In genomic region chr14:89289477-89289876, GRCh38 we compare ENCODE assay signal across 19 cellular contexts.
A peak's percentile ranks its signal among the peaks of the same experiment; 100 is the strongest.
DNase-seq lines count a peak whose midpoint lies in the region; ATAC-seq and TF ChIP-seq lines count a peak whose summit lies in the region.
"Had no signal": no experiment of that assay in that cellular context is flagged by ENCODE, and none has a peak within 500 bp of the region (broad histone marks: within the 10 kb centered on the region; RNA-seq: fewer than 3 reads in every experiment).

No MANE protein-coding gene starts in this region.

- in situ Hi-C loops in G401 (cut with HindIII; ENCODE audit: low sequenced_read_pairs), result no loop called here

- ATAC-seq in WTC11 (no peak), GM18511 (IDR thresholded peaks at IDR 0.05; ENCODE audit: unreplicated experiment) (no peak), right cardiac atrium (no peak), HG03196 (IDR thresholded peaks at IDR 0.05; ENCODE audit: unreplicated experiment) (no peak)
- ATAC-seq: A549, HCT116 had no signal

- peaks cover 27% of the 10 kb centered on the region for H3K36me3 Mint-ChIP-seq in WTC11

- TF ChIP-seq CTCF in WTC11 (IDR thresholded peaks at IDR 0.05), result no peak

- H3K27me3 Mint-ChIP-seq in WTC11 (ENCODE audit: low read depth), result no peaks in the 10 kb centered on the region
- H3K27me3 Mint-ChIP-seq: CD4-positive, alpha-beta memory T cell had no signal

- DNase-seq in G401 (ENCODE audit: low spot score) (peak; percentile 66), WTC11 (ENCODE audit: low spot score) (no peak), cerebellum (ENCODE audit: low spot score) (peak; percentile 46), right cardiac atrium (no peak)
- DNase-seq: 8988T; ACHN; AML-193; C1 segment of cervical spinal cord; Calu3; CD4-positive, alpha-beta memory T cell; COR-L47; DMS53; DMS79 treated with DMSO at 0.1 percent for 48 hours; GM23248; H9 had no signal

- no peaks in the 10 kb centered on the region for H3K9me3 Mint-ChIP-seq in WTC11
- H3K9me3 Mint-ChIP-seq: CD4-positive, alpha-beta memory T cell; H9 had no signal

- WGBS in right cardiac atrium, result 64% methylated on average over 5 of the region's 5 CpGs

- H3K27ac ChIP-seq in right cardiac atrium (ENCODE audit: low read length), result no peak overlapping the region
- H3K27ac ChIP-seq: A549, GM23248 had no signal

- 0 out of 2 replicates have a peak overlapping the region, but pooled peaks have one; percentile 60 for H3K27ac Mint-ChIP-seq in WTC11

- CTCF ChIA-PET in WTC11 (lab: Charles Lee), result no interaction called here

- intact Hi-C loops in right cardiac atrium (cut with DNase I), result no loop called here

- no peaks in the 10 kb centered on the region for H3K9me3 ChIP-seq in right cardiac atrium (ENCODE audit: control insufficient read depth, low read length)
- H3K9me3 ChIP-seq: A549 had no signal

- no peak overlapping the region for H3K4me3 ChIP-seq in right cardiac atrium (ENCODE audit: low read length)
- H3K4me3 ChIP-seq: A549, GM23248 had no signal

- H3K4me3 Mint-ChIP-seq in WTC11, result no peak overlapping the region
- H3K4me3 Mint-ChIP-seq: CD4-positive, alpha-beta memory T cell; H9 had no signal

- peaks cover 15% of the 10 kb centered on the region for H3K4me1 ChIP-seq in right cardiac atrium (ENCODE audit: control insufficient read depth, insufficient read depth, low read length)
- H3K4me1 ChIP-seq: A549 had no signal

- no peaks in the 10 kb centered on the region for H3K27me3 ChIP-seq in right cardiac atrium (ENCODE audit: control insufficient read depth, insufficient read depth)

- POLR2A ChIA-PET in WTC11 (lab: Charles Lee), result no interaction called here

- peaks cover 77% of the 10 kb centered on the region for H3K4me1 Mint-ChIP-seq in WTC11

TF ChIP-seq in WTC11, 78 proteins besides CTCF, POLR2A, EP300 and RAD21:
- TF ChIP-seq ATF6 (CRISPR knock-in tag; IDR thresholded peaks at IDR 0.05), result no peak
- TF ChIP-seq NR3C1 (CRISPR knock-in tag; conservative IDR thresholded peaks at IDR 0.05; ENCODE audit: low read depth), result no peak
- TF ChIP-seq JAZF1 (CRISPR knock-in tag; IDR thresholded peaks at IDR 0.05), result no peak
- no peak for TF ChIP-seq NFATC4 (CRISPR knock-in tag; IDR thresholded peaks at IDR 0.05)
- TF ChIP-seq, protein P1, sequence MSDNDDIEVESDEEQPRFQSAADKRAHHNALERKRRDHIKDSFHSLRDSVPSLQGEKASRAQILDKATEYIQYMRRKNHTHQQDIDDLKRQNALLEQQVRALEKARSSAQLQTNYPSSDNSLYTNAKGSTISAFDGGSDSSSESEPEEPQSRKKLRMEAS (CRISPR knock-in tag; IDR thresholded peaks at IDR 0.05), result no peak
- TF ChIP-seq CREB1 (CRISPR knock-in tag; IDR thresholded peaks at IDR 0.05), result no peak
- TF ChIP-seq HMGXB4 (CRISPR knock-in tag; IDR thresholded peaks at IDR 0.05), result no peak
- TF ChIP-seq NFYB (CRISPR knock-in tag; conservative IDR thresholded peaks at IDR 0.05; ENCODE audit: low read depth), result no peak
- TF ChIP-seq, protein P2, sequence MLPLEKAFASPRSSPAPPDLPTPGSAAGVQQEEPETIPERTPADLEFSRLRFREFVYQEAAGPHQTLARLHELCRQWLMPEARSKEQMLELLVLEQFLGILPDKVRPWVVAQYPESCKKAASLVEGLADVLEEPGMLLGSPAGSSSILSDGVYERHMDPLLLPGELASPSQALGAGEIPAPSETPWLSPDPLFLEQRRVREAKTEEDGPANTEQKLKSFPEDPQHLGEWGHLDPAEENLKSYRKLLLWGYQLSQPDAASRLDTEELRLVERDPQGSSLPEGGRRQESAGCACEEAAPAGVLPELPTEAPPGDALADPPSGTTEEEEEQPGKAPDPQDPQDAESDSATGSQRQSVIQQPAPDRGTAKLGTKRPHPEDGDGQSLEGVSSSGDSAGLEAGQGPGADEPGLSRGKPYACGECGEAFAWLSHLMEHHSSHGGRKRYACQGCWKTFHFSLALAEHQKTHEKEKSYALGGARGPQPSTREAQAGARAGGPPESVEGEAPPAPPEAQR (CRISPR knock-in tag; IDR thresholded peaks at IDR 0.05), result no peak
- no peak for TF ChIP-seq IRF2 (CRISPR knock-in tag; IDR thresholded peaks at IDR 0.05; ENCODE audit: borderline replicate concordance, low read depth)
- TF ChIP-seq GABPB1 (CRISPR knock-in tag; IDR thresholded peaks at IDR 0.05), result no peak
- TF ChIP-seq ZNF396 (CRISPR knock-in tag; IDR thresholded peaks at IDR 0.05; ENCODE audit: borderline replicate concordance), result no peak
- TF ChIP-seq HMGA2 (CRISPR knock-in tag; IDR thresholded peaks at IDR 0.05), result no peak
- no peak for TF ChIP-seq ZNF232 (CRISPR knock-in tag; IDR thresholded peaks at IDR 0.05)
- TF ChIP-seq SP1 (CRISPR knock-in tag; conservative IDR thresholded peaks at IDR 0.05), result no peak
- no peak for TF ChIP-seq FOXJ3 (CRISPR knock-in tag; IDR thresholded peaks at IDR 0.05; ENCODE audit: borderline replicate concordance)
- no peak for TF ChIP-seq RORB (CRISPR knock-in tag; IDR thresholded peaks at IDR 0.05)
- no peak for TF ChIP-seq SOX15 (CRISPR knock-in tag; IDR thresholded peaks at IDR 0.05)
- TF ChIP-seq ELF4 (CRISPR knock-in tag; IDR thresholded peaks at IDR 0.05; ENCODE audit: low read depth), result no peak
- TF ChIP-seq TEAD1 (CRISPR knock-in tag; IDR thresholded peaks at IDR 0.05), result no peak

Comparison
In these comparisons a context has a peak if more than half of its experiments do, and no peak if none do; other contexts are left out.
1. DNase-seq: peak in G401 (single experiment) and cerebellum (single experiment); none in WTC11 (single experiment) and right cardiac atrium (0 of 3).